20 cellular contexts compared by ENCODE assay signal in genomic region chr18:8839285-8839684, GRCh38.
DNase-seq lines count a peak whose midpoint lies in the region; TF ChIP-seq lines count a peak whose summit lies in the region.
"Had no signal": no experiment of that assay in that cellular context is flagged by ENCODE, and none has a peak within 500 bp of the region (broad histone marks: within the 10 kb centered on the region; RNA-seq: fewer than 3 reads in every experiment).

No MANE protein-coding gene starts in this region.

- peaks cover 5% of the 10 kb centered on the region for H3K4me1 Mint-ChIP-seq in endodermal cell

- H3K36me3 Mint-ChIP-seq in endodermal cell (ENCODE audit: low read depth): no peaks in the 10 kb centered on the region
- H3K36me3 Mint-ChIP-seq: activated naive CD4-positive, alpha-beta T cell treated with anti-CD3 and anti-CD28 coated beads, Interleukin-2, amount 50 U/mL, for 72 hours had no signal

- no peak overlapping the region for H3K27ac Mint-ChIP-seq in endodermal cell
- H3K27ac Mint-ChIP-seq: activated naive CD4-positive, alpha-beta T cell treated with anti-CD3 and anti-CD28 coated beads, Interleukin-2, amount 50 U/mL, for 72 hours had no signal

- TF ChIP-seq CTCF in endodermal cell (conservative IDR thresholded peaks at IDR 0.05): no peak

- H3K27ac ChIP-seq in endodermal cell (ENCODE audit: low read depth, low read length): peak overlapping the region; percentile 19
- H3K27ac ChIP-seq: Peyer's patch, uterus had no signal

- H3K4me1 ChIP-seq in endodermal cell (ENCODE audit: control insufficient read depth, insufficient read depth, low read length): no peaks in the 10 kb centered on the region
- H3K4me1 ChIP-seq: Peyer's patch, uterus had no signal

- H3K9me3 ChIP-seq in endodermal cell (ENCODE audit: control insufficient read depth, low read length): peaks cover 20% of the 10 kb centered on the region
- H3K9me3 ChIP-seq: uterus had no signal

- 89 to 90% methylated on average over 3 of the region's 3 CpGs for WGBS in endodermal cell (ENCODE audit: insufficient coverage in 1 of 2, insufficient read length in 1 of 2), 2 experiments

- peaks cover 16% of the 10 kb centered on the region for H3K9me3 Mint-ChIP-seq in endodermal cell

- H3K9ac ChIP-seq in endodermal cell (ENCODE audit: extremely low read depth, low read length, poor library complexity, severe bottlenecking): no peak overlapping the region

- H3K36me3 ChIP-seq in endodermal cell (ENCODE audit: control insufficient read depth, insufficient read depth, low read length): no peaks in the 10 kb centered on the region
- H3K36me3 ChIP-seq: Peyer's patch, uterus had no signal

- H3K4me3 Mint-ChIP-seq in endodermal cell: no peak overlapping the region

- H3K27me3 Mint-ChIP-seq in endodermal cell (ENCODE audit: insufficient read depth): peaks cover 2% of the 10 kb centered on the region

- no peaks in the 10 kb centered on the region for H3K27me3 ChIP-seq in endodermal cell (ENCODE audit: control insufficient read depth, insufficient read depth, low read length, poor library complexity, severe bottlenecking)
- H3K27me3 ChIP-seq: dorsolateral prefrontal cortex, Peyer's patch, uterus had no signal

- no peak overlapping the region for H3K4me3 ChIP-seq in endodermal cell (ENCODE audit: low read length)
- H3K4me3 ChIP-seq: dorsolateral prefrontal cortex, GM12878, Peyer's patch, uterus had no signal

- peak; percentile 4 for DNase-seq in CMK (ENCODE audit: low read depth)
- peak; percentile 66 to 94 for DNase-seq in NCI-H446 (lab: John Stamatoyannopoulos, UW)
- DNase-seq in endodermal cell: no peak
- DNase-seq in myocyte (ENCODE audit: low read depth): peak; percentile 91
- DNase-seq in foreskin melanocyte: no peak
- DNase-seq in hippocampal formation (lab: John Stamatoyannopoulos, UW): no peak
- no peak for DNase-seq in NCI-H187 (lab: John Stamatoyannopoulos, UW)
- no peak for DNase-seq in activated T-cell treated with anti-CD3 and anti-CD28 coated beads, Interleukin-2, amount 50 U/mL, for 1 hour
- DNase-seq: activated CD4-positive, alpha-beta T cell treated with anti-CD3 and anti-CD28 coated beads, Interleukin-2, amount 50 U/mL, for 1 hour; activated T-cell treated with anti-CD3 and anti-CD28 coated beads for 4 hours; Calu3; kidney glomerular epithelial cell; midbrain; NCI-H82; Peyer's patch; stimulated activated CD4-positive, alpha-beta T cell treated with anti-CD3 and anti-CD28 coated beads, Interleukin-1b, Interleukin-23, amount 100 ng/mL, for 48 hours; uterus had no signal

Comparison
In these comparisons a context has a peak if more than half of its experiments do, and no peak if none do; other contexts are left out.
1. DNase-seq: peak in CMK (single experiment), NCI-H446 (2 of 2) and myocyte (single experiment); none in endodermal cell (single experiment), foreskin melanocyte (single experiment), hippocampal formation (0 of 2), NCI-H187 (0 of 2) and activated T-cell treated with anti-CD3 and anti-CD28 coated beads, Interleukin-2, amount 50 U/mL, for 1 hour (single experiment).